10 cellular contexts compared by ENCODE assay signal in genomic region chr5:175321927-175322532, GRCh38.
DNase-seq lines count a peak whose midpoint lies in the region; ATAC-seq and TF ChIP-seq lines count a peak whose summit lies in the region.
"Had no signal": no experiment of that assay in that cellular context is flagged by ENCODE, and none has a peak within 500 bp of the region (broad histone marks: within the 10 kb centered on the region; RNA-seq: fewer than 3 reads in every experiment).

No MANE protein-coding gene starts in this region.

- H2BK5ac ChIP-seq in trophoblast cell (ENCODE audit: low read depth, low read length, poor library complexity) = no peak overlapping the region

- no peak overlapping the region for H3K9ac ChIP-seq in SK-N-SH
- no peak overlapping the region for H3K9ac ChIP-seq in colonic mucosa (ENCODE audit: low read depth in 2 of 2, low read length in 2 of 2)
- no peak overlapping the region for H3K9ac ChIP-seq in trophoblast cell (ENCODE audit: low read length)

- H3K27ac ChIP-seq in SK-N-SH (ENCODE audit: low read depth in 2 of 2, low read length in 1 of 2) = no peak overlapping the region
- no peak overlapping the region for H3K27ac ChIP-seq in colonic mucosa
- no peak overlapping the region for H3K27ac ChIP-seq in trophoblast cell (ENCODE audit: low read depth, low read length)
- H3K27ac ChIP-seq: thoracic aorta had no signal

- TF ChIP-seq RAD21 in SK-N-SH (IDR thresholded peaks at IDR 0.05; ENCODE audit: low read length) = no peak

- WGBS in SK-N-SH (ENCODE audit: low lambda C conversion rate) = 12% methylated on average over 3 of the region's 3 CpGs
- no CpG with 5 or more reads among the region's 3 CpGs for WGBS in trophoblast cell (ENCODE audit: extremely low coverage, insufficient coverage, insufficient read length)

- H3K79me1 ChIP-seq in trophoblast cell (ENCODE audit: low read length) = no peaks in the 10 kb centered on the region

- no peak for ATAC-seq in SK-N-SH treated with all-trans-retinoic acid at 6 μM for 48 hours
- ATAC-seq in HG03095 (IDR thresholded peaks at IDR 0.05; ENCODE audit: unreplicated experiment) = no peak
- ATAC-seq in HG03342 (IDR thresholded peaks at IDR 0.05; ENCODE audit: unreplicated experiment) = no peak
- ATAC-seq: effector memory CD8-positive, alpha-beta T cell had no signal

- CTCF ChIA-PET in SK-N-SH (lab: Yijun Ruan, JAX) = no interaction called here

- TF ChIP-seq CTCF in SK-N-SH (IDR thresholded peaks at IDR 0.05) (no peak), colonic mucosa (IDR thresholded peaks at IDR 0.05) (no peak)

- H3K9me3 ChIP-seq in SK-N-SH (no peaks in the 10 kb centered on the region), colonic mucosa (no peaks in the 10 kb centered on the region), trophoblast cell (ENCODE audit: insufficient read depth, low read depth, low read length) (no peaks in the 10 kb centered on the region)
- H3K9me3 ChIP-seq: thoracic aorta had no signal

- no peak overlapping the region for H2AFZ ChIP-seq in SK-N-SH (ENCODE audit: low read depth)
- no peak overlapping the region for H2AFZ ChIP-seq in trophoblast cell (ENCODE audit: insufficient read depth, low read length, poor library complexity)

- no peaks in the 10 kb centered on the region for H3K36me3 ChIP-seq in SK-N-SH (replicated peaks in 1 of 2; ENCODE audit: control insufficient read depth in 1 of 2, insufficient read depth in 2 of 2, low read length in 1 of 2)
- H3K36me3 ChIP-seq in colonic mucosa = no peaks in the 10 kb centered on the region
- no peaks in the 10 kb centered on the region for H3K36me3 ChIP-seq in trophoblast cell (ENCODE audit: control insufficient read depth in 1 of 2, insufficient read depth in 2 of 2, low read length in 2 of 2)
- H3K36me3 ChIP-seq: thoracic aorta had no signal

- no peak overlapping the region for H2BK120ac ChIP-seq in trophoblast cell (ENCODE audit: insufficient read depth, low read length, poor library complexity)

- H3K79me2 ChIP-seq in SK-N-SH (ENCODE audit: insufficient read depth) (no peaks in the 10 kb centered on the region), trophoblast cell (ENCODE audit: control insufficient read depth, insufficient read depth, low read length, poor library complexity) (no peaks in the 10 kb centered on the region)

- H4K8ac ChIP-seq in trophoblast cell (ENCODE audit: low read depth, low read length) = no peak overlapping the region

- DNase-seq in SK-N-SH (no peak), NCI-H226 (peak; percentile 10), colonic mucosa (peak; percentile 18), trophoblast cell (peak; percentile 35 to 76), mesenteric fat pad (ENCODE audit: low spot score) (no peak)
- DNase-seq: effector memory CD8-positive, alpha-beta T cell had no signal

- TF ChIP-seq EP300 in SK-N-SH (IDR thresholded peaks at IDR 0.05; ENCODE audit: borderline replicate concordance in 1 of 2, low read depth in 1 of 2, low read length in 1 of 2) = no peak

- H3K9me2 ChIP-seq in SK-N-SH = no peaks in the 10 kb centered on the region

- H3K23ac ChIP-seq in trophoblast cell (ENCODE audit: low read length) = no peak overlapping the region

- H4K20me1 ChIP-seq in SK-N-SH (ENCODE audit: insufficient read depth) = no peaks in the 10 kb centered on the region

- H4K91ac ChIP-seq in trophoblast cell (ENCODE audit: low read depth, low read length) = no peak overlapping the region

- H3K4me1 ChIP-seq in SK-N-SH (ENCODE audit: control insufficient read depth in 1 of 2, insufficient read depth in 2 of 2, low read depth in 1 of 2, low read length in 1 of 2) (no peaks in the 10 kb centered on the region), colonic mucosa (no peaks in the 10 kb centered on the region), trophoblast cell (ENCODE audit: control insufficient read depth in 1 of 2, insufficient read depth in 2 of 2, low read length in 2 of 2) (no peaks in the 10 kb centered on the region)

- intact Hi-C loops in colonic mucosa (cut with DNase I) = no loop called here

- H3K4me2 ChIP-seq in SK-N-SH = no peak overlapping the region
- no peak overlapping the region for H3K4me2 ChIP-seq in trophoblast cell (ENCODE audit: low read length)

- POLR2A ChIA-PET in SK-N-SH (lab: Yijun Ruan, JAX) = no interaction called here

- H3K14ac ChIP-seq in trophoblast cell (ENCODE audit: low read length) = no peak overlapping the region

- no peak overlapping the region for H3K18ac ChIP-seq in trophoblast cell (ENCODE audit: low read length)

- H3F3A ChIP-seq in SK-N-SH (replicated peaks; ENCODE audit: insufficient read depth) = no peaks in the 10 kb centered on the region

- H3K27me3 ChIP-seq in SK-N-SH (ENCODE audit: insufficient read depth) = no peaks in the 10 kb centered on the region
- no peaks in the 10 kb centered on the region for H3K27me3 ChIP-seq in colonic mucosa
- no peaks in the 10 kb centered on the region for H3K27me3 ChIP-seq in trophoblast cell (ENCODE audit: insufficient read depth, low read length)

- no peak overlapping the region for H3K4ac ChIP-seq in trophoblast cell (ENCODE audit: low read depth, low read length)

- H3K4me3 ChIP-seq in SK-N-SH (ENCODE audit: low read depth in 2 of 2, low read length in 1 of 2) (no peak overlapping the region), colonic mucosa (no peak overlapping the region), trophoblast cell (ENCODE audit: low read depth, low read length) (no peak overlapping the region)
- H3K4me3 ChIP-seq: thoracic aorta had no signal

- H2AK5ac ChIP-seq in trophoblast cell (ENCODE audit: low read length) = no peak overlapping the region

- H4K12ac ChIP-seq in trophoblast cell (ENCODE audit: low read depth, low read length) = no peak overlapping the region

- H2BK12ac ChIP-seq in trophoblast cell (ENCODE audit: low read length) = no peak overlapping the region

TF ChIP-seq in SK-N-SH, 30 proteins besides CTCF, POLR2A, EP300 and RAD21 (continues in another document):
- TF ChIP-seq FOXM1 (IDR thresholded peaks at IDR 0.05; ENCODE audit: low read depth) (no peak), FOSL2 (IDR thresholded peaks at IDR 0.05; ENCODE audit: borderline replicate concordance, low read depth) (no peak), TEAD4 (IDR thresholded peaks at IDR 0.05; ENCODE audit: borderline replicate concordance, insufficient read depth) (no peak), USF2 (IDR thresholded peaks at IDR 0.05; ENCODE audit: borderline replicate concordance, low read depth, low read length) (no peak), IRF3 (IDR thresholded peaks at IDR 0.05; ENCODE audit: low read depth, low read length) (no peak), YY1 (IDR thresholded peaks at IDR 0.05; ENCODE audit: low read depth) (no peak)

TF ChIP-seq in SK-N-SH treated with all-trans-retinoic acid at 6 μM for 48 hours, 23 proteins besides CTCF, POLR2A, EP300 and RAD21:
- TF ChIP-seq GLIS3 (CRISPR knock-in tag; IDR thresholded peaks at IDR 0.05) (no peak), ZNF8 (CRISPR knock-in tag; IDR thresholded peaks at IDR 0.05) (no peak), CREB5 (CRISPR knock-in tag; IDR thresholded peaks at IDR 0.05; ENCODE audit: low read depth) (no peak)

Comparison
In these comparisons a context has a peak if more than half of its experiments do, and no peak if none do; other contexts are left out.
1. DNase-seq: peak in NCI-H226 (single experiment), colonic mucosa (single experiment) and trophoblast cell (2 of 2); none in SK-N-SH (single experiment) and mesenteric fat pad (single experiment).